ENCODE assay signal across 33 cellular contexts in the genomic region with DNA sequence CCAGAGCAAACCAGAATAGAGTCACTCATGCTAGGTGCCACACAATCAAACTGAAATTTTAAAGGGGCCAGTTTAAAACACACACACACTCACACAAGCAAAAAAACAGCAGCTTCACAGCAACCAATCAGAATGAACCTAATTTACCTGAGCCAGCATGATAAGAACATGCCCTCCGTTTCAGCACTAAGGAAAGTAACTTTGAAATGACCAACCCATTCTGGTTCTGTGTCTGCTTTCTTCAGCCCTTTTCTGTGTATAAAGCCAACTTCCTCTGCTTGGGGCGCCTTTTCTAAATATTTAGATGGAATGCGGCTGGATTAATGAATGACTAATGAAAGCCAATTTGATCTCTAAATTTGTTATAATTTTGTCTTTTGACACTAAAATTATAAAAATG.
"Had no signal": no experiment of that assay in that cellular context is flagged by ENCODE, and none has a peak within 500 bp of the region (broad histone marks: within the 10 kb centered on the region; RNA-seq: fewer than 3 reads in every experiment).

No MANE protein-coding gene starts in this region.

- H3K36me3 ChIP-seq: adrenal gland, cardiac muscle cell, colonic mucosa, gastrocnemius medialis, left lung, neutrophil, thyroid gland, upper lobe of left lung, vagina had no signal

- H3K27ac ChIP-seq: adrenal gland, body of pancreas, cardiac muscle cell, colonic mucosa, gastrocnemius medialis, left lung, neutrophil, thyroid gland, upper lobe of left lung, vagina had no signal

- H3K27ac Mint-ChIP-seq: activated CD4-positive, alpha-beta T cell treated with anti-CD3 and anti-CD28 coated beads for 36 hours; activated naive CD4-positive, alpha-beta T cell treated with anti-CD3 and anti-CD28 coated beads for 36 hours; activated naive CD8-positive, alpha-beta T cell treated with anti-CD3 and anti-CD28 coated beads for 36 hours; activated T-helper 1 cell treated with anti-CD3 and anti-CD28 coated beads, Interleukin-12 subunit alpha, Interleukin-12 subunit beta, Interleukin-2, Interleukin-4 antibody, amounts not matched to agents 30 ng/mL and 10 ng/mL and 1 ng/mL, durations not matched to agents 14 hours and 24 hours and 36 hours; nephron; stimulated activated effector memory CD8-positive, alpha-beta T cell treated with anti-CD3 and anti-CD28 coated beads, Interleukin-12 subunit alpha, Interleukin-12 subunit beta, amount 100 ng/mL, for 72 hours; stimulated activated naive CD8-positive, alpha-beta T cell treated with anti-CD3 and anti-CD28 coated beads, Interleukin-15, amount 100 ng/mL, for 72 hours; T-helper 2 cell treated with Interferon-gamma antibody and Interleukin-4, amounts not matched to agents 5 μg/mL and 100 μg/mL, for 36 hours had no signal

- H3K27me3 ChIP-seq: adrenal gland, body of pancreas, cardiac muscle cell, colonic mucosa, gastrocnemius medialis, left lung, neutrophil, thyroid gland, upper lobe of left lung, vagina had no signal

- FAIRE-seq: endometrium, small intestine had no signal

- H3K4me1 Mint-ChIP-seq: activated CD4-positive, alpha-beta T cell treated with anti-CD3 and anti-CD28 coated beads for 36 hours; activated naive CD8-positive, alpha-beta T cell treated with anti-CD3 and anti-CD28 coated beads for 36 hours; nephron; stimulated activated effector memory CD8-positive, alpha-beta T cell treated with anti-CD3 and anti-CD28 coated beads, Interleukin-12 subunit alpha, Interleukin-12 subunit beta, amount 100 ng/mL, for 72 hours; stimulated activated naive CD8-positive, alpha-beta T cell treated with anti-CD3 and anti-CD28 coated beads, Interleukin-15, amount 100 ng/mL, for 72 hours had no signal

- H3K36me3 Mint-ChIP-seq: activated naive CD8-positive, alpha-beta T cell treated with anti-CD3 and anti-CD28 coated beads for 36 hours; stimulated activated effector memory CD8-positive, alpha-beta T cell treated with anti-CD3 and anti-CD28 coated beads, Interleukin-12 subunit alpha, Interleukin-12 subunit beta, amount 100 ng/mL, for 72 hours had no signal

- DNase-seq: activated CD4-positive, alpha-beta T cell treated with anti-CD3 and anti-CD28 coated beads for 36 hours; activated CD4-positive, CD25-positive, alpha-beta regulatory T cell; activated CD8-positive, alpha-beta memory T cell treated with anti-CD3 and anti-CD28 coated beads, Interleukin-2, amount 50 U/mL, for 4 hours; activated effector memory CD4-positive, alpha-beta T cell treated with anti-CD3 and anti-CD28 coated beads, Interleukin-2, amount 50 U/mL, for 16 hours; activated naive CD4-positive, alpha-beta T cell treated with anti-CD3 and anti-CD28 coated beads for 36 hours; activated naive CD8-positive, alpha-beta T cell treated with anti-CD3 and anti-CD28 coated beads for 36 hours; activated T-cell treated with anti-CD3 and anti-CD28 coated beads, Interleukin-2, amount 50 U/mL, for 1 hour; adrenal gland; aorta; body of pancreas; cerebellar nuclear complex; colonic mucosa; effector CD8-positive, alpha-beta T cell; gastrocnemius medialis; glutamatergic neuron; left lung; small intestine; stimulated activated CD4-positive, alpha-beta T cell treated with anti-CD3 and anti-CD28 coated beads, Interleukin-4, amount 100 ng/mL, for 24 hours; stimulated activated naive CD8-positive, alpha-beta T cell treated with anti-CD3 and anti-CD28 coated beads, Interleukin-15, amount 100 ng/mL, for 72 hours; substantia nigra; T-helper 1 cell; thyroid gland; upper lobe of left lung had no signal

- H3K4me3 ChIP-seq: adrenal gland, body of pancreas, cardiac muscle cell, colonic mucosa, gastrocnemius medialis, left lung, lung, thyroid gland, upper lobe of left lung, vagina had no signal

- H3K4me1 ChIP-seq: adrenal gland, body of pancreas, colonic mucosa, gastrocnemius medialis, left lung, thyroid gland, upper lobe of left lung, vagina had no signal

- H3K9me3 ChIP-seq: adrenal gland, body of pancreas, colonic mucosa, gastrocnemius medialis, left lung, neutrophil, thyroid gland, upper lobe of left lung, vagina had no signal

- H3K9me3 Mint-ChIP-seq: activated naive CD4-positive, alpha-beta T cell treated with anti-CD3 and anti-CD28 coated beads for 36 hours; activated naive CD8-positive, alpha-beta T cell treated with anti-CD3 and anti-CD28 coated beads for 36 hours; activated T-helper 1 cell treated with anti-CD3 and anti-CD28 coated beads, Interleukin-12 subunit alpha, Interleukin-12 subunit beta, Interleukin-2, Interleukin-4 antibody, amounts not matched to agents 30 ng/mL and 10 ng/mL and 1 ng/mL, durations not matched to agents 14 hours and 24 hours and 36 hours; nephron; stimulated activated effector memory CD8-positive, alpha-beta T cell treated with anti-CD3 and anti-CD28 coated beads, Interleukin-12 subunit alpha, Interleukin-12 subunit beta, amount 100 ng/mL, for 72 hours; stimulated activated naive CD8-positive, alpha-beta T cell treated with anti-CD3 and anti-CD28 coated beads, Interleukin-15, amount 100 ng/mL, for 72 hours; T-helper 2 cell treated with Interferon-gamma antibody and Interleukin-4, amounts not matched to agents 5 μg/mL and 100 μg/mL, for 36 hours had no signal

- H3K4me3 Mint-ChIP-seq: activated CD4-positive, alpha-beta T cell treated with anti-CD3 and anti-CD28 coated beads for 36 hours; activated naive CD4-positive, alpha-beta T cell treated with anti-CD3 and anti-CD28 coated beads for 36 hours; activated naive CD8-positive, alpha-beta T cell treated with anti-CD3 and anti-CD28 coated beads for 36 hours; activated T-helper 1 cell treated with anti-CD3 and anti-CD28 coated beads, Interleukin-12 subunit alpha, Interleukin-12 subunit beta, Interleukin-2, Interleukin-4 antibody, amounts not matched to agents 30 ng/mL and 10 ng/mL and 1 ng/mL, durations not matched to agents 14 hours and 24 hours and 36 hours; nephron; stimulated activated effector memory CD8-positive, alpha-beta T cell treated with anti-CD3 and anti-CD28 coated beads, Interleukin-12 subunit alpha, Interleukin-12 subunit beta, amount 100 ng/mL, for 72 hours; stimulated activated naive CD8-positive, alpha-beta T cell treated with anti-CD3 and anti-CD28 coated beads, Interleukin-15, amount 100 ng/mL, for 72 hours; T-helper 2 cell treated with Interferon-gamma antibody and Interleukin-4, amounts not matched to agents 5 μg/mL and 100 μg/mL, for 36 hours had no signal

- ATAC-seq: activated CD4-positive, alpha-beta T cell treated with anti-CD3 and anti-CD28 coated beads for 36 hours; body of pancreas; gastrocnemius medialis; left lung; sciatic nerve; stimulated activated effector memory CD8-positive, alpha-beta T cell treated with anti-CD3 and anti-CD28 coated beads, Interleukin-12 subunit alpha, Interleukin-12 subunit beta, amount 100 ng/mL, for 72 hours; stimulated activated naive CD8-positive, alpha-beta T cell treated with anti-CD3 and anti-CD28 coated beads, Interleukin-15, amount 100 ng/mL, for 72 hours had no signal
